ENCODE assay signal across 13 cellular contexts in the genomic region with DNA sequence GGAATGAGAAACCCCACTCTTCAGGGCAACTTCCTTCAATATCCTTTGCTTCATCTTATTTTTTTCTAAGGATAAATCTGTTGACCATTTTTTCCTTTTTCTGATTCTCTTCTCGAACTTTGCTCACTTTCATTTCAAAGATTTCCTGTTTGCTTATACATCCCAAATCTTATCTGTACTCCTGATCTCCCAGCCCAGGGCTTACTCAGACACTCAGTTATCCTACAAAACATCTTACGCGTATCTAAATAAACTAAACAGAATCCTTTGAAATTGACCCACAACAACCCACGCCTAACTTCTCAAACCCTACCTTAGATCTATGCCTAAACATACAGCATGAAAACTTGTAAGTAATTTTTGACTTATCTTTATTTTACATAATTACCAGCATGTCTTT.
A peak's percentile ranks its signal among the peaks of the same experiment; 100 is the strongest.
DNase-seq lines count a peak whose midpoint lies in the region; ATAC-seq, FAIRE-seq and TF ChIP-seq lines count a peak whose summit lies in the region.
"Had no signal": no experiment of that assay in that cellular context is flagged by ENCODE, and none has a peak within 500 bp of the region (broad histone marks: within the 10 kb centered on the region; RNA-seq: fewer than 3 reads in every experiment).

No MANE protein-coding gene starts in this region.

- peaks cover 27% of the 10 kb centered on the region for H3K36me3 Mint-ChIP-seq in CD4-positive, CD25-positive, alpha-beta regulatory T cell

- no peak for ATAC-seq in CD4-positive, CD25-positive, alpha-beta regulatory T cell (ENCODE audit: low read depth in 2 of 2)
- ATAC-seq in RWPE2 (ENCODE audit: low read depth) = peak; percentile 38; the same call in 1 of the 3 replicates

- DNase-seq in CD4-positive, CD25-positive, alpha-beta regulatory T cell = no peak
- DNase-seq in EH (ENCODE audit: low read depth) (peak; percentile 63), RWPE2 (ENCODE audit: low spot score) (no peak), iris pigment epithelial cell (ENCODE audit: low read depth) (peak; percentile 57), UCSD-AML1 (lab: John Stamatoyannopoulos, UW; ENCODE audit: unreplicated experiment) (no peak), RCC 7860 (ENCODE audit: low spot score) (no peak), NCI-H2107 treated with DMSO at 0.1 percent for 48 hours (lab: John Stamatoyannopoulos, UW; ENCODE audit: unreplicated experiment) (no peak)
- DNase-seq: BE2C, NCI-H1436, NCI-H2029 treated with DMSO at 0.1 percent for 48 hours, NCI-H510A treated with DMSO at 0.1 percent for 48 hours, SJCRH30 had no signal

- no peak overlapping the region for H3K4me3 Mint-ChIP-seq in CD4-positive, CD25-positive, alpha-beta regulatory T cell

- H3K36me3 ChIP-seq in CD4-positive, CD25-positive, alpha-beta regulatory T cell (ENCODE audit: control insufficient read depth, insufficient read depth, low read length) = peaks cover 3% of the 10 kb centered on the region
- H3K36me3 ChIP-seq in RWPE2 (ENCODE audit: low read depth) = no peaks in the 10 kb centered on the region
- H3K36me3 ChIP-seq: BE2C, HAP-1, SJCRH30 had no signal

- peak overlapping the region in 2 of 3 donors; percentile 6 to 27 for H3K27ac Mint-ChIP-seq in CD4-positive, CD25-positive, alpha-beta regulatory T cell

- no peaks in the 10 kb centered on the region for H3K9me3 ChIP-seq in CD4-positive, CD25-positive, alpha-beta regulatory T cell (ENCODE audit: control insufficient read depth in 2 of 2, low read length in 2 of 2)
- no peaks in the 10 kb centered on the region for H3K9me3 ChIP-seq in RWPE2 (ENCODE audit: severe bottlenecking)
- H3K9me3 ChIP-seq: BE2C, HAP-1, SJCRH30 had no signal

- no peak overlapping the region for H3K27ac ChIP-seq in CD4-positive, CD25-positive, alpha-beta regulatory T cell (ENCODE audit: insufficient read depth, low read length, poor library complexity, severe bottlenecking)
- no peak overlapping the region for H3K27ac ChIP-seq in RWPE2 (ENCODE audit: poor library complexity, severe bottlenecking)
- H3K27ac ChIP-seq: SJCRH30 had no signal

- H3K4me3 ChIP-seq in CD4-positive, CD25-positive, alpha-beta regulatory T cell (ENCODE audit: low read depth, low read length) = no peak overlapping the region
- no peak overlapping the region for H3K4me3 ChIP-seq in RWPE2 (ENCODE audit: severe bottlenecking)
- H3K4me3 ChIP-seq: HAP-1, SJCRH30 had no signal

- TF ChIP-seq CTCF in RWPE2 (IDR thresholded peaks at IDR 0.05; ENCODE audit: poor library complexity, severe bottlenecking) = no peak

- FAIRE-seq in RCC 7860 (lab: Jason Lieb, UNC) = no peak

- H3K4me1 Mint-ChIP-seq in CD4-positive, CD25-positive, alpha-beta regulatory T cell = peaks cover 10 to 17% (median 12%) of the 10 kb centered on the region in 4 donors

- H3K27me3 Mint-ChIP-seq in CD4-positive, CD25-positive, alpha-beta regulatory T cell = no peaks in the 10 kb centered on the region

- no peaks in the 10 kb centered on the region for H3K4me1 ChIP-seq in CD4-positive, CD25-positive, alpha-beta regulatory T cell (ENCODE audit: control insufficient read depth, insufficient read depth, low read length, poor library complexity, severe bottlenecking)
- peaks cover 4% of the 10 kb centered on the region for H3K4me1 ChIP-seq in RWPE2 (ENCODE audit: insufficient read depth, poor library complexity, severe bottlenecking)
- H3K4me1 ChIP-seq: BE2C, HAP-1, SJCRH30 had no signal

- H3K9me3 Mint-ChIP-seq in CD4-positive, CD25-positive, alpha-beta regulatory T cell = peaks cover 0 to 2% (median 0%) of the 10 kb centered on the region in 7 donors

- H3K27me3 ChIP-seq in CD4-positive, CD25-positive, alpha-beta regulatory T cell (ENCODE audit: control insufficient read depth, insufficient read depth, low read length) = no peaks in the 10 kb centered on the region
- no peaks in the 10 kb centered on the region for H3K27me3 ChIP-seq in RWPE2 (ENCODE audit: insufficient read depth, poor library complexity, severe bottlenecking)
- H3K27me3 ChIP-seq: BE2C, SJCRH30 had no signal

Comparison
In these comparisons a context has a peak if more than half of its experiments do, and no peak if none do; other contexts are left out.
1. DNase-seq: peak in EH (single experiment) and iris pigment epithelial cell (single experiment); none in CD4-positive, CD25-positive, alpha-beta regulatory T cell (0 of 3), RWPE2 (single experiment), UCSD-AML1 (single experiment), RCC 7860 (single experiment) and NCI-H2107 treated with DMSO at 0.1 percent for 48 hours (single experiment).